21 cellular contexts compared by ENCODE assay signal in genomic region chr19:33022472-33023116, GRCh38. TPM values are rescaled to one million over a fixed set of nuclear protein-coding genes. Genes with fewer than 3 reads are reported as not detected.
DNase-seq lines count a peak whose midpoint lies in the region; ATAC-seq and TF ChIP-seq lines count a peak whose summit lies in the region.
"Had no signal": no experiment of that assay in that cellular context is flagged by ENCODE, and none has a peak within 500 bp of the region (broad histone marks: within the 10 kb centered on the region; RNA-seq: fewer than 3 reads in every experiment).

No MANE protein-coding gene starts in this region.

- no peak overlapping the region for H2BK15ac ChIP-seq in H9 (ENCODE audit: low read depth, low read length)

- H3K27ac ChIP-seq in 22Rv1: no peak overlapping the region
- H3K27ac ChIP-seq in H9 (ENCODE audit: insufficient read length, low read depth, low read length): peak overlapping the region; percentile 53
- H3K27ac ChIP-seq: tibial artery had no signal

- H4K8ac ChIP-seq in H9 (replicated peaks; ENCODE audit: insufficient read length, low read depth, low read length): no peak overlapping the region

- no peak overlapping the region for H3K23ac ChIP-seq in H9 (ENCODE audit: insufficient read length, low read depth, low read length)

- no peak overlapping the region for H2AFZ ChIP-seq in H9 (ENCODE audit: low read length)

- H4K91ac ChIP-seq in H9 (ENCODE audit: insufficient read length, low read depth, low read length): no peak overlapping the region

- H3K4me1 Mint-ChIP-seq in H9: peaks cover 24 to 44% of the 10 kb centered on the region in 2 experiments
- H3K4me1 Mint-ChIP-seq in WTC11: peaks cover 29% of the 10 kb centered on the region
- no peaks in the 10 kb centered on the region for H3K4me1 Mint-ChIP-seq in osteocyte (ENCODE audit: unreplicated experiment)

- TF ChIP-seq CTCF in 22Rv1 (IDR thresholded peaks at IDR 0.05) (peak; percentile 20; the same call in 1 of the 2 replicates), H9 (conservative IDR thresholded peaks at IDR 0.05) (peak; percentile 80), WTC11 (IDR thresholded peaks at IDR 0.05) (0 out of 2 replicates have a peak, but pooled peaks have one; percentile 19), osteocyte (IDR thresholded peaks at IDR 0.05) (no peak)

- no peaks in the 10 kb centered on the region for H3K27me3 ChIP-seq in H9 (ENCODE audit: insufficient read depth, low read length)

- peaks cover 4% of the 10 kb centered on the region for H3K23me2 ChIP-seq in H9 (ENCODE audit: insufficient read length, low read depth, low read length, poor library complexity, severe bottlenecking)

- H3K4ac ChIP-seq in H9 (ENCODE audit: low read depth, low read length): no peak overlapping the region; the same call in 1 of the 2 replicates

- ATAC-seq in WTC11 (peak; percentile 96), GM19023 (IDR thresholded peaks at IDR 0.05; ENCODE audit: unreplicated experiment) (no peak), GM21717 (IDR thresholded peaks at IDR 0.05; ENCODE audit: unreplicated experiment) (no peak)

- no peak overlapping the region for H3T11ph ChIP-seq in H9 (ENCODE audit: low read length)

- peak overlapping the region; percentile 57 to 69; a peak in 4 of 5 replicates for H3K4me3 Mint-ChIP-seq in H9
- H3K4me3 Mint-ChIP-seq in WTC11: peak overlapping the region; percentile 54
- no peak overlapping the region for H3K4me3 Mint-ChIP-seq in osteocyte (ENCODE audit: unreplicated experiment)
- H3K4me3 Mint-ChIP-seq: activated T-helper 1 cell treated with anti-CD3 and anti-CD28 coated beads, Interleukin-12 subunit alpha, Interleukin-12 subunit beta, Interleukin-2, Interleukin-4 antibody, amounts not matched to agents 30 ng/mL and 10 ng/mL and 1 ng/mL, durations not matched to agents 14 hours and 24 hours and 36 hours had no signal

- DNase-seq in H9: peak; percentile 95
- peak; percentile 76 for DNase-seq in WTC11 (ENCODE audit: low spot score)
- DNase-seq in islet precursor cell: peak; percentile 73
- no peak for DNase-seq in osteocyte (ENCODE audit: extremely low spot score, unreplicated experiment)
- DNase-seq in pons (ENCODE audit: low spot score): no peak
- DNase-seq: cerebellar nuclear complex, COR-L47, foreskin melanocyte, kidney, midbrain, NCI-H1436 treated with DMSO at 0.1 percent for 48 hours, NCI-H510A, occipital lobe, OCI-M1, small intestine, SW 1271, tibial artery had no signal

- no peak overlapping the region for H2BK20ac ChIP-seq in H9 (ENCODE audit: low read depth, low read length, poor library complexity, severe bottlenecking)

- WGBS in H9 (ENCODE audit: extremely low coverage, insufficient read length, low lambda C conversion rate): no CpG with 5 or more reads among the region's 11 CpGs

- H3K9me3 Mint-ChIP-seq in H9 (no peaks in the 10 kb centered on the region), WTC11 (no peaks in the 10 kb centered on the region), osteocyte (ENCODE audit: unreplicated experiment) (no peaks in the 10 kb centered on the region)
- H3K9me3 Mint-ChIP-seq: activated T-helper 1 cell treated with anti-CD3 and anti-CD28 coated beads, Interleukin-12 subunit alpha, Interleukin-12 subunit beta, Interleukin-2, Interleukin-4 antibody, amounts not matched to agents 30 ng/mL and 10 ng/mL and 1 ng/mL, durations not matched to agents 14 hours and 24 hours and 36 hours had no signal

- H4K20me1 ChIP-seq in H9 (ENCODE audit: control insufficient read depth, insufficient read depth, insufficient read length): no peaks in the 10 kb centered on the region

- no peak overlapping the region for H3K14ac ChIP-seq in H9 (ENCODE audit: insufficient read depth, low read length)

- H2BK12ac ChIP-seq in H9 (ENCODE audit: insufficient read length, low read depth, low read length): no peak overlapping the region

- H3K56ac ChIP-seq in H9 (ENCODE audit: insufficient read length, low read depth, low read length): no peak overlapping the region

- CTCF ChIA-PET in WTC11 (lab: Charles Lee): interaction anchor here (0.5 to 2.3 kb wide), 30 partner anchors 9 to 592 kb away, joined by 3 to 62 read pairs (median 4); partner anchors contain the start of gene GPATCH1

- POLR2A ChIA-PET in WTC11 (lab: Charles Lee): interaction anchor here (0.6 to 1.2 kb wide), 6 partner anchors 12 to 118 kb away, joined by 3 to 4 read pairs (median 3); partner anchors contain the start of genes CEP89 and FAAP24

- no peak overlapping the region for H3K18ac ChIP-seq in H9 (ENCODE audit: insufficient read length, low read depth, low read length)

- H3K36me3 Mint-ChIP-seq in H9 (ENCODE audit: insufficient read depth in 1 of 3, low read depth in 3 of 3) (peaks cover 17 to 45% (median 39%) of the 10 kb centered on the region in 3 experiments; a peak in 6 of 7 replicates), WTC11 (peaks cover 30% of the 10 kb centered on the region), osteocyte (ENCODE audit: unreplicated experiment) (peaks cover 5% of the 10 kb centered on the region)

- H3K9ac ChIP-seq in H9 (ENCODE audit: extremely low read depth, insufficient read length, low read length): no peak overlapping the region

- H3K27me3 Mint-ChIP-seq in H9 (ENCODE audit: low read depth) (no peaks in the 10 kb centered on the region), WTC11 (ENCODE audit: low read depth) (no peaks in the 10 kb centered on the region), osteocyte (ENCODE audit: unreplicated experiment) (no peaks in the 10 kb centered on the region)

- peaks cover 3% of the 10 kb centered on the region; the same call in 1 of the 2 replicates for H3K4me1 ChIP-seq in H9 (ENCODE audit: insufficient read depth, low read length)
- H3K4me1 ChIP-seq: tibial artery had no signal

- H4K5ac ChIP-seq in H9 (ENCODE audit: insufficient read length, low read depth, low read length): no peak overlapping the region

- no peak overlapping the region for H2BK5ac ChIP-seq in H9 (ENCODE audit: insufficient read length, low read length)

- no peaks in the 10 kb centered on the region for H3K79me2 ChIP-seq in H9 (ENCODE audit: insufficient read depth, low read length)

- H2AK5ac ChIP-seq in H9 (ENCODE audit: insufficient read length, low read length): no peak overlapping the region

- H3K9me3 ChIP-seq in H9 (ENCODE audit: control insufficient read depth, low read depth, low read length): no peaks in the 10 kb centered on the region
- H3K9me3 ChIP-seq: tibial artery had no signal

- peak overlapping the region; percentile 26 for H3K4me2 ChIP-seq in H9 (ENCODE audit: insufficient read depth, insufficient read length, low read length)

- H3K79me1 ChIP-seq in H9 (ENCODE audit: insufficient read depth, low read depth, low read length, poor library complexity, severe bottlenecking): peaks cover 2% of the 10 kb centered on the region

- H3K27ac Mint-ChIP-seq in H9 (peak overlapping the region; percentile 96 to 99 (median 99)), WTC11 (peak overlapping the region; percentile 98), osteocyte (ENCODE audit: unreplicated experiment) (no peak overlapping the region)
- H3K27ac Mint-ChIP-seq: activated T-helper 1 cell treated with anti-CD3 and anti-CD28 coated beads, Interleukin-12 subunit alpha, Interleukin-12 subunit beta, Interleukin-2, Interleukin-4 antibody, amounts not matched to agents 30 ng/mL and 10 ng/mL and 1 ng/mL, durations not matched to agents 14 hours and 24 hours and 36 hours had no signal

- no peak overlapping the region for H2BK120ac ChIP-seq in H9 (ENCODE audit: low read depth, low read length, poor library complexity, severe bottlenecking)

TF ChIP-seq in WTC11, 78 proteins besides CTCF, POLR2A, EP300 and RAD21 (continues in another document):
- TF ChIP-seq NFATC4 (CRISPR knock-in tag; IDR thresholded peaks at IDR 0.05) (no peak), JAZF1 (CRISPR knock-in tag; IDR thresholded peaks at IDR 0.05) (no peak), NR2C2 (CRISPR knock-in tag; IDR thresholded peaks at IDR 0.05) (no peak), E2F4 (CRISPR knock-in tag; IDR thresholded peaks at IDR 0.05; ENCODE audit: borderline replicate concordance, low read depth) (no peak), ATF2 (CRISPR knock-in tag; IDR thresholded peaks at IDR 0.05; ENCODE audit: borderline replicate concordance, low read depth) (no peak), ZNF423 (CRISPR knock-in tag; IDR thresholded peaks at IDR 0.05) (peak; percentile 15; the same call in 1 of the 2 replicates), CBFB (CRISPR knock-in tag; IDR thresholded peaks at IDR 0.05; ENCODE audit: low read depth) (no peak), ZMAT4 (CRISPR knock-in tag; IDR thresholded peaks at IDR 0.05) (no peak)

RNA-seq across cellular contexts. Expression of gene RHPN2, which starts 42.1 kb away (rescaled TPM):
- total RNA-seq in H9 (2021) (29.1 and 29.2 TPM in 2 replicates), WTC11 (2021) (21.1 to 26.5 TPM (median 25.8 TPM) in 3 replicates), osteocyte (4.0 and 4.9 TPM in 2 replicates)

RNA-seq across cellular contexts. Expression of gene FAAP24, which starts 50.6 kb away (rescaled TPM):
- total RNA-seq in H9 (2021) (6.0 and 7.2 TPM in 2 replicates), WTC11 (2021) (5.2 to 6.2 TPM (median 5.3 TPM) in 3 replicates), osteocyte (4.1 and 5.5 TPM in 2 replicates)

RNA-seq across cellular contexts. Expression of gene CEP89, which starts 50.8 kb away (rescaled TPM):
- 21.4 and 22.1 TPM in 2 replicates for total RNA-seq in H9 (2021)
- 21.1 to 22.5 TPM (median 21.6 TPM) in 3 replicates for total RNA-seq in WTC11 (2021)
- 32.9 and 38.6 TPM in 2 replicates for total RNA-seq in osteocyte

RNA-seq across cellular contexts. Expression of gene GPATCH1, which starts 58.4 kb away (rescaled TPM):
- total RNA-seq in H9 (2021) (11.7 and 12.2 TPM in 2 replicates), WTC11 (2021) (8.6 to 10.7 TPM (median 9.3 TPM) in 3 replicates), osteocyte (8.2 and 9.4 TPM in 2 replicates)

Comparison
In these comparisons a context has a peak if more than half of its experiments do, and no peak if none do; other contexts are left out.
1. DNase-seq: peak in H9 (single experiment), WTC11 (single experiment) and islet precursor cell (single experiment); none in osteocyte (single experiment) and pons (single experiment).